In the genomic region with DNA sequence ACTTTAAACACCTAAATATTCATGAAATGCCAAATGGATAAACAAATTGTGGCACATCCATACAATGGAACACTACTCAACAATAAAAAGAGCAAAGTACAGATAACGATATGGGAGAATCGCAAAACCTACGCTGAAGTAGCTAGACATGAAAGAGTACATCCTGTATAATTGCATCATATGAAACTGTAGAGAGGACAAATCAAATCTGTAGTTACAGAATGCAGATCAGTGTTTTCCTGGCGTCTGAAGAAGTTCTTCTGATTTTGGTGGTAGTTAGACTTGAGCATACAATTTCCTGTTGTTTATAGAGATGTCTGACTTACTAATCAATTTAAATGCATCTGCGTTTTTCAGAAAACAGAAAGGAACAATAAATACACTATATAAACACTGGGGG, we compare ENCODE assay signal across 17 cellular contexts.
"Had no signal": no experiment of that assay in that cellular context is flagged by ENCODE, and none has a peak within 500 bp of the region (broad histone marks: within the 10 kb centered on the region; RNA-seq: fewer than 3 reads in every experiment).

No MANE protein-coding gene starts in this region.

- H3K36me3 Mint-ChIP-seq: natural killer cell treated with Interleukin-12 subunit alpha and Interleukin-12 subunit beta and Interleukin-15 and Interleukin-18, amount 100 ng/mL, for 72 hours; stimulated activated memory B cell treated with anti-CD40 and anti-IgM and Interleukin-4, amounts not matched to agents 10 μg/mL and 1 μg/mL and 100 μg/mL, for 72 hours had no signal

- H3K27me3 Mint-ChIP-seq: natural killer cell treated with Interleukin-12 subunit alpha and Interleukin-12 subunit beta and Interleukin-15 and Interleukin-18, amount 100 ng/mL, for 72 hours; stimulated activated memory B cell treated with anti-CD40 and anti-IgM and Interleukin-4, amounts not matched to agents 10 μg/mL and 1 μg/mL and 100 μg/mL, for 72 hours had no signal

- DNase-seq: activated CD4-positive, alpha-beta T cell treated with anti-CD3 and anti-CD28 coated beads, Interleukin-2, amount 50 U/mL, for 4 hours; activated gamma-delta T cell; amygdala; dorsolateral prefrontal cortex; foreskin melanocyte; hypothalamus; islet precursor cell; lower lobe of right lung; Right ventricle myocardium superior; sigmoid colon; spleen; stimulated activated CD4-positive, alpha-beta T cell treated with anti-CD3 and anti-CD28 coated beads, Interleukin-4, amount 100 ng/mL, for 4 hours; substantia nigra; T1000; tibial artery had no signal

- H3K27ac Mint-ChIP-seq: natural killer cell treated with Interleukin-12 subunit alpha and Interleukin-12 subunit beta and Interleukin-15 and Interleukin-18, amount 100 ng/mL, for 72 hours; stimulated activated memory B cell treated with anti-CD40 and anti-IgM and Interleukin-4, amounts not matched to agents 10 μg/mL and 1 μg/mL and 100 μg/mL, for 72 hours had no signal

- H3K4me1 Mint-ChIP-seq: stimulated activated memory B cell treated with anti-CD40 and anti-IgM and Interleukin-4, amounts not matched to agents 10 μg/mL and 1 μg/mL and 100 μg/mL, for 72 hours had no signal

- H3K4me3 Mint-ChIP-seq: natural killer cell treated with Interleukin-12 subunit alpha and Interleukin-12 subunit beta and Interleukin-15 and Interleukin-18, amount 100 ng/mL, for 72 hours; stimulated activated memory B cell treated with anti-CD40 and anti-IgM and Interleukin-4, amounts not matched to agents 10 μg/mL and 1 μg/mL and 100 μg/mL, for 72 hours had no signal

- ATAC-seq: lower lobe of right lung; natural killer cell treated with Interleukin-12 subunit alpha and Interleukin-12 subunit beta and Interleukin-15 and Interleukin-18, amount 100 ng/mL, for 72 hours; stimulated activated memory B cell treated with anti-CD40 and anti-IgM and Interleukin-4, amounts not matched to agents 10 μg/mL and 1 μg/mL and 100 μg/mL, for 72 hours had no signal

- H3K9me3 Mint-ChIP-seq: natural killer cell treated with Interleukin-12 subunit alpha and Interleukin-12 subunit beta and Interleukin-15 and Interleukin-18, amount 100 ng/mL, for 72 hours had no signal
